ENCODE assay signal across 12 cellular contexts in the genomic region with DNA sequence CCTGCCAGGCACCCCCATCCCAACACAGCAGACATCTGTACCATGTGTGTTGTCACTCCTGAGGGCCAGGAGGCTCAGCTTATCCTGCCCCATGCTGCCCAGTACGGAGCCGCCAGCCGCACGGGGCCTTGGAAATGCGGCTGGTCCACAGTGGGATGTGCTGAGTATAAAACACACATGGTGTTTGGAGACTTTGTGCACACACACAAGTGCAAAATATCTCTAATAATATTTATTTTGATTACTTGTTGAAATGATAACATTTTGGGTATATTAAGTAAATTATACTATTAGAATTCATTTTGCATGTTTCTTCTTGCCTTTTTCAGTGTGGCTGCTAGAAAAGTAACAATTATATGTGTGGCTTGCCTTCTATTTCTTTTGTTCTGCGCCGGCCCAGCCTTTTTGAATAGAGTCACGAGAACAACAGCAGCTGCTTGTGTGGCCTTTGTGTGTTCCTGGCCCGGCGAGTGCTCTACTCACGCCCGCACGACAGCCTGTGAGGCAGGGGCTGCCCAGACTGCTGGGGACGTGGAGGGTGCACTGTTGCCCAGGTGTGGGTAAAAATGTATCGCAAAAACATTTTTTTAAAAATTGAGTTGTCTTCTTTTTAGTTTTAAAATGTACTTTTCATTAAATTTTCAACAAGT. TPM values are rescaled to one million over a fixed set of nuclear protein-coding genes. Genes with fewer than 3 reads are reported as not detected.
A peak's percentile ranks its signal among the peaks of the same experiment; 100 is the strongest.
DNase-seq lines count a peak whose midpoint lies in the region; ATAC-seq and TF ChIP-seq lines count a peak whose summit lies in the region.
"Had no signal": no experiment of that assay in that cellular context is flagged by ENCODE, and none has a peak within 500 bp of the region (broad histone marks: within the 10 kb centered on the region; RNA-seq: fewer than 3 reads in every experiment).

No MANE protein-coding gene starts in this region.

- H3K36me3 Mint-ChIP-seq in progenitor cell of endocrine pancreas (ENCODE audit: insufficient read depth): peaks cover 6% of the 10 kb centered on the region

- peak; percentile 1 for ATAC-seq in left ventricle myocardium superior
- no peak for ATAC-seq in GM19455 (IDR thresholded peaks at IDR 0.05; ENCODE audit: unreplicated experiment)
- ATAC-seq: activated T-helper 17 cell treated with anti-CD3 and anti-CD28 coated beads, Interleukin-2, amount 50 U/mL, for 72 hours had no signal

- peaks cover 22% of the 10 kb centered on the region for H3K4me1 Mint-ChIP-seq in progenitor cell of endocrine pancreas (ENCODE audit: low read depth)

- H3K9me3 Mint-ChIP-seq in progenitor cell of endocrine pancreas (ENCODE audit: low read depth): peaks cover 6% of the 10 kb centered on the region

- peak overlapping the region; percentile 37 for H3K4me3 Mint-ChIP-seq in progenitor cell of endocrine pancreas (ENCODE audit: low read depth)
- H3K4me3 Mint-ChIP-seq: activated T-helper 17 cell treated with anti-CD3 and anti-CD28 coated beads, Interleukin-2, amount 50 U/mL, for 72 hours; B cell had no signal

- intact Hi-C loops in left ventricle myocardium superior (cut with micrococcal nuclease): no loop called here

- H3K27ac Mint-ChIP-seq in progenitor cell of endocrine pancreas: peak overlapping the region; percentile 87
- H3K27ac Mint-ChIP-seq: activated T-helper 17 cell treated with anti-CD3 and anti-CD28 coated beads, Interleukin-2, amount 50 U/mL, for 72 hours; B cell had no signal

- DNase-seq in DMS53 (lab: John Stamatoyannopoulos, UW) (peak; percentile 87), NCI-H69 (lab: John Stamatoyannopoulos, UW) (peak; percentile 88), left ventricle myocardium superior (no peak), progenitor cell of endocrine pancreas (ENCODE audit: low spot score, unreplicated experiment) (no peak), GDM1 (lab: John Stamatoyannopoulos, UW) (no peak), NCI-H226 (no peak), NCI-H187 treated with DMSO at 0.1 percent for 48 hours (lab: John Stamatoyannopoulos, UW) (no peak)
- DNase-seq: effector CD4-positive, alpha-beta T cell; IMR-90 had no signal

- H3K27me3 Mint-ChIP-seq in progenitor cell of endocrine pancreas: no peaks in the 10 kb centered on the region
- H3K27me3 Mint-ChIP-seq: activated T-helper 17 cell treated with anti-CD3 and anti-CD28 coated beads, Interleukin-2, amount 50 U/mL, for 72 hours; B cell had no signal

- no peak for TF ChIP-seq CTCF in progenitor cell of endocrine pancreas (IDR thresholded peaks at IDR 0.05; ENCODE audit: unreplicated experiment)

RNA-seq across cellular contexts. Expression of a gene that starts 35.3 kb away (rescaled TPM):
- total RNA-seq in left ventricle myocardium superior: 438 TPM
- 31.0 and 33.3 TPM in 2 replicates for total RNA-seq in progenitor cell of endocrine pancreas

Comparison
In these comparisons a context has a peak if more than half of its experiments do, and no peak if none do; other contexts are left out.
1. DNase-seq: peak in DMS53 (single experiment) and NCI-H69 (single experiment); none in left ventricle myocardium superior (single experiment), progenitor cell of endocrine pancreas (single experiment), GDM1 (single experiment), NCI-H226 (single experiment) and NCI-H187 treated with DMSO at 0.1 percent for 48 hours (single experiment).
2. RNA of a gene that starts 35.3 kb away (total RNA-seq): 438 TPM in left ventricle myocardium superior (single experiment); 31.0 to 33.3 TPM in progenitor cell of endocrine pancreas; every median in the first group is over 10 times any median in the second.